ENCODE assay signal across 14 cellular contexts in the genomic region with DNA sequence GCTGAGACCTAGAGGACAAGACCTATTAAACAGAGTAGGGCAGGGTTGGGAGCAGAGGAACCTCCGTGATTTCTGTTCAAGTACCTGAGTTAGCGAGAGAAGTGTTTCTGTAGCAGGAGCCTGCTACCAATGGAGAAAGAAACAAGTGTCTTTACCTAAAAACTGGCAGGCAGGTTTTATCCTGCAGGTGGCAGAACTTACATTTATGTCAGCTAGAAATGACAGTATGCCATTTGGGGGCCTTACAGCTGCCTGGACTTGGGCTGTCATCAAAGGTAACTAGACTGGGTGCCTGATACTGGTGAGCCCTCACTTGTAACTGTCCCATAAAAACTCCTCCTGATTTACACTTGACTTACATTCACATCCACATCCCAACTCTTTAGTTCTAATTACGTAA.
A peak's percentile ranks its signal among the peaks of the same experiment; 100 is the strongest.
DNase-seq lines count a peak whose midpoint lies in the region; ATAC-seq, FAIRE-seq and TF ChIP-seq lines count a peak whose summit lies in the region.
"Had no signal": no experiment of that assay in that cellular context is flagged by ENCODE, and none has a peak within 500 bp of the region (broad histone marks: within the 10 kb centered on the region; RNA-seq: fewer than 3 reads in every experiment).

No MANE protein-coding gene starts in this region.

- TF ChIP-seq RAD21 in K562 (CRISPR knock-in tag; conservative IDR thresholded peaks at IDR 0.05 in 1 of 2, IDR thresholded peaks at IDR 0.05 in 1 of 2): no peak; a peak in 1 of 4 replicates

- no peak for FAIRE-seq in K562 (lab: Jason Lieb, UNC)

- H3K9me3 ChIP-seq in K562 (replicated peaks; ENCODE audit: control insufficient read depth, insufficient read depth, low read depth, low read length) (no peaks in the 10 kb centered on the region; the same call in 1 of the 2 replicates), gastrocnemius medialis (no peaks in the 10 kb centered on the region)
- H3K9me3 ChIP-seq: left lung had no signal

- TF ChIP-seq EP300 in K562 (IDR thresholded peaks at IDR 0.05; ENCODE audit: low read length): no peak

- H3K27me3 ChIP-seq in K562 (ENCODE audit: control insufficient read depth in 2 of 2, insufficient read depth in 2 of 2, low read length in 2 of 2) (no peaks in the 10 kb centered on the region), gastrocnemius medialis (peaks cover 0 to 4% (median 0%) of the 10 kb centered on the region in 3 donors)
- H3K27me3 ChIP-seq: left lung had no signal

- no peak overlapping the region for H3K9ac ChIP-seq in K562 (ENCODE audit: insufficient read depth in 1 of 2, low read depth in 2 of 2, low read length in 2 of 2)

- H4K20me1 ChIP-seq in K562 (replicated peaks; ENCODE audit: control insufficient read depth, insufficient read depth, low read length): no peaks in the 10 kb centered on the region

- DNase-seq in NCI-H146 (lab: John Stamatoyannopoulos, UW): peak; percentile 92
- no peak for DNase-seq in NCI-H146 treated with DMSO at 0.1 percent for 48 hours (lab: John Stamatoyannopoulos, UW; ENCODE audit: unreplicated experiment)
- no peak for DNase-seq in K562 (ENCODE audit: extremely low read depth in 1 of 4, low spot score in 3 of 4)
- DNase-seq in retinal pigment epithelial cell (ENCODE audit: low read depth): no peak
- no peak for DNase-seq in gastrocnemius medialis
- DNase-seq in activated CD4-positive, alpha-beta T cell treated with anti-CD3 and anti-CD28 coated beads, Interleukin-2, amount 50 U/mL, for 4 hours: no peak
- DNase-seq in anterior cingulate cortex (lab: John Stamatoyannopoulos, UW): no peak
- DNase-seq: 8988T, amygdala, left lung, NCI-H1417 treated with DMSO at 0.1 percent for 48 hours, NCI-H526 treated with DMSO at 0.1 percent for 48 hours had no signal

- no peak overlapping the region for H3K4me2 ChIP-seq in K562 (ENCODE audit: insufficient read depth, low read length)
- H3K4me2 ChIP-seq: smooth muscle cell had no signal

- TF ChIP-seq POLR2A in K562 (conservative IDR thresholded peaks at IDR 0.05) (no peak), gastrocnemius medialis (IDR thresholded peaks at IDR 0.05) (no peak)

- H3K4me1 ChIP-seq in K562 (replicated peaks in 1 of 2; ENCODE audit: control insufficient read depth in 2 of 2, insufficient read depth in 2 of 2, low read length in 2 of 2) (no peaks in the 10 kb centered on the region), gastrocnemius medialis (no peaks in the 10 kb centered on the region)
- H3K4me1 ChIP-seq: left lung had no signal

- 2% methylated on average over 3 of the region's 3 CpGs for WGBS in K562 (ENCODE audit: insufficient coverage, low coverage, missing lambda C conversion rate)

- no peak overlapping the region for H2AFZ ChIP-seq in K562 (ENCODE audit: low read depth, low read length)

- TF ChIP-seq CTCF in K562 (IDR thresholded peaks at IDR 0.05 in 2 of 3, conservative IDR thresholded peaks at IDR 0.05 in 1 of 3; ENCODE audit: insufficient read depth in 2 of 3, low read depth in 1 of 3, low read length in 3 of 3): peak in 1 of 3 experiments; percentile 22; a peak in 1 of 6 replicates
- peak; percentile 32 for TF ChIP-seq CTCF in retinal pigment epithelial cell (conservative IDR thresholded peaks at IDR 0.05; ENCODE audit: low read depth, low read length)
- no peak for TF ChIP-seq CTCF in gastrocnemius medialis (IDR thresholded peaks at IDR 0.05 in 4 of 5, conservative IDR thresholded peaks at IDR 0.05 in 1 of 5)

- ATAC-seq in HG03442 (IDR thresholded peaks at IDR 0.05; ENCODE audit: unreplicated experiment) (peak; percentile 50), K562 (peak; percentile 63), gastrocnemius medialis (no peak)
- ATAC-seq: left lung had no signal

- no peaks in the 10 kb centered on the region for H3K9me1 ChIP-seq in K562 (ENCODE audit: control insufficient read depth, insufficient read depth, low read length)

- in situ Hi-C loops in K562 (cut with MboI): no loop called here
- in situ Hi-C loops in gastrocnemius medialis (cut with MboI; ENCODE audit: low sequenced_read_pairs in 4 of 4): no loop called here

- H3K27ac ChIP-seq in K562 (ENCODE audit: extremely low read depth, low read depth, low read length) (no peak overlapping the region), gastrocnemius medialis (no peak overlapping the region)
- H3K27ac ChIP-seq: left lung had no signal

- CTCF ChIA-PET in K562 (lab: Yijun Ruan, JAX; ENCODE audit: low intra/inter-chr PET ratio): interaction anchor here (0.5 to 0.7 kb wide), 2 partner anchors 28 to 129 kb away, joined by 3 to 7 read pairs; no protein-coding TSS in a partner anchor

- POLR2A ChIA-PET in K562 (lab: Yijun Ruan, JAX): no interaction called here

- H3K36me3 ChIP-seq in K562 (ENCODE audit: control insufficient read depth, insufficient read depth, low read length): no peaks in the 10 kb centered on the region
- no peaks in the 10 kb centered on the region for H3K36me3 ChIP-seq in gastrocnemius medialis
- H3K36me3 ChIP-seq: left lung had no signal

- intact Hi-C loops in K562 (cut with micrococcal nuclease) (no loop called here), gastrocnemius medialis (cut with DNase I; ENCODE audit: low total_unique reads) (no loop called here)

- no peaks in the 10 kb centered on the region for H3K79me2 ChIP-seq in K562 (ENCODE audit: control insufficient read depth, insufficient read depth, low read length)

- BruUV-seq in K562 (replicated peaks; lab: Mats Ljungman, UMichigan): no TSS peak

- H3K4me3 ChIP-seq in K562: no peak overlapping the region
- H3K4me3 ChIP-seq in retinal pigment epithelial cell (ENCODE audit: low read length): no peak overlapping the region
- H3K4me3 ChIP-seq in gastrocnemius medialis: no peak overlapping the region
- H3K4me3 ChIP-seq: left lung, smooth muscle cell had no signal

TF ChIP-seq in K562, 482 proteins besides CTCF, POLR2A, EP300 and RAD21:
- TF ChIP-seq ZNF408 (CRISPR knock-in tag; IDR thresholded peaks at IDR 0.05; ENCODE audit: low read depth): no peak
- no peak for TF ChIP-seq ADNP (tag; IDR thresholded peaks at IDR 0.05)
- TF ChIP-seq SP1 (CRISPR knock-in tag; IDR thresholded peaks at IDR 0.05): no peak
- TF ChIP-seq, protein P1, sequence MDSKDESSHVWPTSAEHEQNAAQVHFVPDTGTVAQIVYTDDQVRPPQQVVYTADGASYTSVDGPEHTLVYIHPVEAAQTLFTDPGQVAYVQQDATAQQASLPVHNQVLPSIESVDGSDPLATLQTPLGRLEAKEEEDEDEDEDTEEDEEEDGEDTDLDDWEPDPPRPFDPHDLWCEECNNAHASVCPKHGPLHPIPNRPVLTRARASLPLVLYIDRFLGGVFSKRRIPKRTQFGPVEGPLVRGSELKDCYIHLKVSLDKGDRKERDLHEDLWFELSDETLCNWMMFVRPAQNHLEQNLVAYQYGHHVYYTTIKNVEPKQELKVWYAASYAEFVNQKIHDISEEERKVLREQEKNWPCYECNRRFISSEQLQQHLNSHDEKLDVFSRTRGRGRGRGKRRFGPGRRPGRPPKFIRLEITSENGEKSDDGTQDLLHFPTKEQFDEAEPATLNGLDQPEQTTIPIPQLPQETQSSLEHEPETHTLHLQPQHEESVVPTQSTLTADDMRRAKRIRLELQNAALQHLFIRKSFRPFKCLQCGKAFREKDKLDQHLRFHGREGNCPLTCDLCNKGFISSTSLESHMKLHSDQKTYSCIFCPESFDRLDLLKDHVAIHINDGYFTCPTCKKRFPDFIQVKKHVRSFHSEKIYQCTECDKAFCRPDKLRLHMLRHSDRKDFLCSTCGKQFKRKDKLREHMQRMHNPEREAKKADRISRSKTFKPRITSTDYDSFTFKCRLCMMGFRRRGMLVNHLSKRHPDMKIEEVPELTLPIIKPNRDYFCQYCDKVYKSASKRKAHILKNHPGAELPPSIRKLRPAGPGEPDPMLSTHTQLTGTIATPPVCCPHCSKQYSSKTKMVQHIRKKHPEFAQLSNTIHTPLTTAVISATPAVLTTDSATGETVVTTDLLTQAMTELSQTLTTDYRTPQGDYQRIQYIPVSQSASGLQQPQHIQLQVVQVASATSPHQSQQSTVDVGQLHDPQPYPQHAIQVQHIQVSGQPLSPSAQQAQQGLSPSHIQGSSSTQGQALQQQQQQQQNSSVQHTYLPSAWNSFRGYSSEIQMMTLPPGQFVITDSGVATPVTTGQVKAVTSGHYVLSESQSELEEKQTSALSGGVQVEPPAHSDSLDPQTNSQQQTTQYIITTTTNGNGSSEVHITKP (IDR thresholded peaks at IDR 0.05; ENCODE audit: partially characterized antibody): no peak
- TF ChIP-seq GTF3C2 (IDR thresholded peaks at IDR 0.05; ENCODE audit: borderline replicate concordance, extremely low read depth, insufficient read length): no peak
- no peak for TF ChIP-seq POLR2G (IDR thresholded peaks at IDR 0.05; ENCODE audit: low read depth, low read length)

Comparison
In these comparisons a context has a peak if more than half of its experiments do, and no peak if none do; other contexts are left out.
1. ATAC-seq: peak in HG03442 (single experiment) and K562 (single experiment); none in gastrocnemius medialis (0 of 2).